ENCODE assay signal across 1 cellular context in the genomic region with DNA sequence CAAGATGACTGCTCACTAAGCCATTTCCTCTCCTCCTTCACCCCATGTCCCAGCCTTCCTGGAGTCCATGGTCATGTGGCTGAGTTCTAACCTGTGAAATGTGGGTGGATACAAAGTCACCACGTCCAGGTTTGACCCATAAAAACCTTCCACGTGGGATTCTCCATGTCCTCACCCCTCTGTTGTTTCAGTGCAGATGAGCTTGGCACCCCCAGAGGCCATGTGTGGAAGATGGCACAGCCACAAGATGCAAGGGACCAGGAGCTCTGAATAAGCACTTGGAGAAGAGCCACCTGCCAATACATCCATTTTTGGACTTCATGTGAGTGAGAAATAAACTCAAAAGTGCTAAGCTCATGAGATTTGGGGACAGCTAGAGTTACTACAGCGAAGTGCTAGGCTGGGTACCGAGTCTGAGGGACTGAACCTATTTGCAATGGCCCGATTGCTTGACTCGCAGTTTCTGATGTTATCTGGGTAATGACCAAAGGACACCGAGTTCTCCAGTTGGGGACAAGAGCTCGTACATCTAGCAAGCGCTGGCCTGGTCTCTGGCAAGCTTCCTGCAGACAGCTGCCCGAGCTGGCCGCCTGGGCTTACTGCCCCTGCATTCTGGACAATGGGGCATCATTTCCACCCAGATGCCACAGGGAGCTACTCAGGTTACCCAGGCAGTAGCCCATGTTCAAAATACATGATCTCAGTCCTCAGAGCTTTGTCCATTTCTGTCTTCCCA.
TF ChIP-seq lines count a peak whose summit lies in the region.

No MANE protein-coding gene starts in this region.

TF ChIP-seq in HCT116, 20 proteins besides CTCF, POLR2A, EP300 and RAD21 (continued from another document):
- TF ChIP-seq SIN3A (IDR thresholded peaks at IDR 0.05; ENCODE audit: low read depth): no peak
- TF ChIP-seq ZNF274 (IDR thresholded peaks at IDR 0.05; ENCODE audit: low read depth, low read length): no peak
- TF ChIP-seq EZH2phosphoT487 (IDR thresholded peaks at IDR 0.05; ENCODE audit: borderline replicate concordance): no peak
- no peak for TF ChIP-seq YY1 (IDR thresholded peaks at IDR 0.05; ENCODE audit: extremely low read depth, insufficient replicate concordance, low read depth, low read length)
- no peak for TF ChIP-seq SP1 (IDR thresholded peaks at IDR 0.05; ENCODE audit: low read depth)
- TF ChIP-seq CBX3 (IDR thresholded peaks at IDR 0.05; ENCODE audit: low read depth): no peak
